In genomic region chr22:46596819-46597218, GRCh38 we compare ENCODE assay signal across 13 cellular contexts. TPM values are rescaled to one million over a fixed set of nuclear protein-coding genes. Genes with fewer than 3 reads are reported as not detected.
DNase-seq lines count a peak whose midpoint lies in the region; ATAC-seq and TF ChIP-seq lines count a peak whose summit lies in the region.
"Had no signal": no experiment of that assay in that cellular context is flagged by ENCODE, and none has a peak within 500 bp of the region (broad histone marks: within the 10 kb centered on the region; RNA-seq: fewer than 3 reads in every experiment).

No MANE protein-coding gene starts in this region.

- CTCF ChIA-PET in CD4-positive, alpha-beta memory T cell (lab: Charles Lee; ENCODE audit: partially characterized antibody): no interaction called here

- no peak overlapping the region for H3K4me3 ChIP-seq in stomach
- no peak overlapping the region for H3K4me3 ChIP-seq in CD4-positive, alpha-beta memory T cell (ENCODE audit: low read length in 2 of 2)
- H3K4me3 ChIP-seq: SJSA1, uterus had no signal

- no peak overlapping the region for H2AFZ ChIP-seq in H9 (ENCODE audit: low read length)

- no peaks in the 10 kb centered on the region for H3K36me3 ChIP-seq in stomach
- H3K36me3 ChIP-seq in CD4-positive, alpha-beta memory T cell (ENCODE audit: insufficient read depth, low read length): no peaks in the 10 kb centered on the region
- H3K36me3 ChIP-seq: SJSA1, uterus had no signal

- no peak for TF ChIP-seq POLR2A in stomach (IDR thresholded peaks at IDR 0.05)

- H3K4me1 Mint-ChIP-seq in H9: peaks cover 6 to 11% of the 10 kb centered on the region in 2 experiments
- H3K4me1 Mint-ChIP-seq in CD4-positive, alpha-beta memory T cell: peaks cover 6 to 16% (median 9%) of the 10 kb centered on the region in 4 donors

- no CpG with 5 or more reads among the region's 7 CpGs for WGBS in H9 (ENCODE audit: extremely low coverage, insufficient read length, low lambda C conversion rate)
- whole genome bisulfite sequencing in stomach, 5 donors: 29 to 58% (median 36%) methylated on average over 7 of the region's 7 CpGs

- intact Hi-C loops in stomach (cut with DNase I; ENCODE audit: low total_unique reads): no loop called here
- intact Hi-C loops in CD4-positive, alpha-beta memory T cell (cut with micrococcal nuclease): no loop called here

- H4K8ac ChIP-seq in H9 (replicated peaks; ENCODE audit: insufficient read length, low read depth, low read length): no peak overlapping the region

- TF ChIP-seq EP300 in stomach (IDR thresholded peaks at IDR 0.05): no peak

- peak; percentile 68 for DNase-seq in H9
- peak; percentile 82 for DNase-seq in NCI-H345 treated with DMSO at 0.1 percent for 48 hours (lab: John Stamatoyannopoulos, UW; ENCODE audit: unreplicated experiment)
- peak; percentile 16 to 50 for DNase-seq in foreskin keratinocyte
- peak; percentile 97 for DNase-seq in stomach
- no peak for DNase-seq in activated effector memory CD4-positive, alpha-beta T cell treated with Interleukin-2 at 50 U/mL for 16 hours
- DNase-seq in CD4-positive, alpha-beta memory T cell: no peak
- DNase-seq: activated CD4-positive, alpha-beta T cell treated with anti-CD3 and anti-CD28 coated beads, Interleukin-2, amount 50 U/mL, for 1 hour; effector CD8-positive, alpha-beta T cell; NCI-H1092; uterus had no signal

- TF ChIP-seq CTCF in H9 (conservative IDR thresholded peaks at IDR 0.05) (peak; percentile 43), foreskin keratinocyte (conservative IDR thresholded peaks at IDR 0.05) (peak; percentile 48), stomach (IDR thresholded peaks at IDR 0.05) (peak in 3 of 7 experiments; percentile 13 to 32 (median 20))

- H3K4ac ChIP-seq in H9 (ENCODE audit: low read depth, low read length): no peak overlapping the region

- H3K4me3 Mint-ChIP-seq in H9: no peak overlapping the region
- no peak overlapping the region for H3K4me3 Mint-ChIP-seq in CD4-positive, alpha-beta memory T cell
- H3K4me3 Mint-ChIP-seq: activated naive CD8-positive, alpha-beta T cell had no signal

- H3K18ac ChIP-seq in H9 (ENCODE audit: insufficient read length, low read depth, low read length): no peak overlapping the region

- no peak overlapping the region for H3K4me2 ChIP-seq in H9 (ENCODE audit: insufficient read depth, insufficient read length, low read length)

- no peaks in the 10 kb centered on the region for H3K23me2 ChIP-seq in H9 (ENCODE audit: insufficient read length, low read depth, low read length, poor library complexity, severe bottlenecking)

- H3K9me3 Mint-ChIP-seq in H9: no peaks in the 10 kb centered on the region
- no peaks in the 10 kb centered on the region for H3K9me3 Mint-ChIP-seq in CD4-positive, alpha-beta memory T cell

- no peak overlapping the region for H2BK12ac ChIP-seq in H9 (ENCODE audit: insufficient read length, low read depth, low read length)

- peak overlapping the region; percentile 66 to 76 (median 67); a peak in 4 of 7 replicates for H3K27ac Mint-ChIP-seq in H9
- H3K27ac Mint-ChIP-seq in CD4-positive, alpha-beta memory T cell: no peak overlapping the region
- H3K27ac Mint-ChIP-seq: activated naive CD8-positive, alpha-beta T cell had no signal

- no peak overlapping the region for H2BK20ac ChIP-seq in H9 (ENCODE audit: low read depth, low read length, poor library complexity, severe bottlenecking)

- no peak overlapping the region for H2BK15ac ChIP-seq in H9 (ENCODE audit: low read depth, low read length)

- peaks cover 2% of the 10 kb centered on the region; the same call in 1 of the 2 replicates for H3K4me1 ChIP-seq in H9 (ENCODE audit: insufficient read depth, low read length)
- H3K4me1 ChIP-seq in foreskin keratinocyte: no peaks in the 10 kb centered on the region
- H3K4me1 ChIP-seq in stomach: peaks cover 42 to 86% (median 64%) of the 10 kb centered on the region in 4 donors
- peaks cover 10% of the 10 kb centered on the region for H3K4me1 ChIP-seq in CD4-positive, alpha-beta memory T cell (ENCODE audit: insufficient read depth, low read length)
- H3K4me1 ChIP-seq: uterus had no signal

- H3K27me3 ChIP-seq in H9 (ENCODE audit: insufficient read depth, low read length): no peaks in the 10 kb centered on the region
- H3K27me3 ChIP-seq in foreskin keratinocyte: peaks cover 3% of the 10 kb centered on the region
- no peaks in the 10 kb centered on the region for H3K27me3 ChIP-seq in stomach
- H3K27me3 ChIP-seq in CD4-positive, alpha-beta memory T cell (ENCODE audit: insufficient read depth, low read length): no peaks in the 10 kb centered on the region
- H3K27me3 ChIP-seq: SJSA1, uterus had no signal

- no peaks in the 10 kb centered on the region for H3K27me3 Mint-ChIP-seq in H9 (ENCODE audit: low read depth)
- H3K27me3 Mint-ChIP-seq in CD4-positive, alpha-beta memory T cell: no peaks in the 10 kb centered on the region
- H3K27me3 Mint-ChIP-seq: activated naive CD8-positive, alpha-beta T cell had no signal

- H3K56ac ChIP-seq in H9 (ENCODE audit: insufficient read length, low read depth, low read length): no peak overlapping the region

- no peak overlapping the region for H2AK5ac ChIP-seq in H9 (ENCODE audit: insufficient read length, low read length)

- H3T11ph ChIP-seq in H9 (ENCODE audit: low read length): no peak overlapping the region

- H3K79me2 ChIP-seq in H9 (ENCODE audit: insufficient read depth, low read length): no peaks in the 10 kb centered on the region

- no peak overlapping the region for H3K27ac ChIP-seq in H9 (ENCODE audit: insufficient read length, low read depth, low read length)
- H3K27ac ChIP-seq in foreskin keratinocyte: no peak overlapping the region
- peak overlapping the region; percentile 17 to 69 (median 60) for H3K27ac ChIP-seq in stomach
- H3K27ac ChIP-seq in CD4-positive, alpha-beta memory T cell (ENCODE audit: low read depth, low read length): no peak overlapping the region
- H3K27ac ChIP-seq: SJSA1, uterus had no signal

- no peak overlapping the region for H4K91ac ChIP-seq in H9 (ENCODE audit: insufficient read length, low read depth, low read length)

- H3K14ac ChIP-seq in H9 (ENCODE audit: insufficient read depth, low read length): no peak overlapping the region; the same call in 1 of the 2 replicates

- no peak overlapping the region for H2BK5ac ChIP-seq in H9 (ENCODE audit: insufficient read length, low read length)

- ATAC-seq in foreskin keratinocyte: peak; percentile 62
- ATAC-seq in HG03196 (IDR thresholded peaks at IDR 0.05; ENCODE audit: unreplicated experiment): no peak

- H3K9ac ChIP-seq in H9 (ENCODE audit: extremely low read depth, insufficient read length, low read length): no peak overlapping the region

- H3K79me1 ChIP-seq in H9 (ENCODE audit: insufficient read depth, low read depth, low read length, poor library complexity, severe bottlenecking): no peaks in the 10 kb centered on the region

- H3K23ac ChIP-seq in H9 (ENCODE audit: insufficient read length, low read depth, low read length): no peak overlapping the region

- no peaks in the 10 kb centered on the region for H4K20me1 ChIP-seq in H9 (ENCODE audit: control insufficient read depth, insufficient read depth, insufficient read length)

- POLR2A ChIA-PET in CD4-positive, alpha-beta memory T cell (lab: Charles Lee; ENCODE audit: partially characterized antibody): no interaction called here

- no peak overlapping the region for H2BK120ac ChIP-seq in H9 (ENCODE audit: low read depth, low read length, poor library complexity, severe bottlenecking)

- no peaks in the 10 kb centered on the region for H3K36me3 Mint-ChIP-seq in H9 (ENCODE audit: insufficient read depth in 1 of 3, low read depth in 3 of 3)
- H3K36me3 Mint-ChIP-seq in CD4-positive, alpha-beta memory T cell: no peaks in the 10 kb centered on the region
- H3K36me3 Mint-ChIP-seq: activated naive CD8-positive, alpha-beta T cell had no signal

- no peaks in the 10 kb centered on the region for H3K9me3 ChIP-seq in H9 (ENCODE audit: control insufficient read depth, low read depth, low read length)
- H3K9me3 ChIP-seq in stomach: no peaks in the 10 kb centered on the region
- no peaks in the 10 kb centered on the region for H3K9me3 ChIP-seq in CD4-positive, alpha-beta memory T cell (ENCODE audit: control insufficient read depth in 1 of 2, low read length in 2 of 2)
- H3K9me3 ChIP-seq: SJSA1, uterus had no signal

- H4K5ac ChIP-seq in H9 (ENCODE audit: insufficient read length, low read depth, low read length): no peak overlapping the region

RNA-seq across cellular contexts. Expression of gene GRAMD4, which starts 23.4 kb away (rescaled TPM):
- total RNA-seq in H9 (2021) (19.8 and 20.4 TPM in 2 replicates), foreskin keratinocyte (10.5 and 15.1 TPM in 2 replicates), stomach (100 to 1,000 TPM in 1 of 5 donors, 10 to 100 TPM in 4; 20.5 to 452 (median 30.9) TPM)
- polyA plus RNA-seq in foreskin keratinocyte (5.5 and 5.9 TPM in 2 replicates), stomach (10 to 100 TPM in 2 of 3 donors, 1 to 10 TPM in 1; 7.4 to 14.3 (median 13.7) TPM)
- total RNA-seq in CD4-positive, alpha-beta memory T cell: 10 to 100 TPM; 16.1 to 19.6 TPM
- 1 to 10 TPM in 1 of 2 donors, under 1 TPM in 1; 0.73 to 7.2 TPM for polyA plus RNA-seq in CD4-positive, alpha-beta memory T cell

RNA-seq across cellular contexts. Expression of gene CELSR1, which starts 59.4 kb away (rescaled TPM):
- 21.2 and 22.6 TPM in 2 replicates for total RNA-seq in H9 (2021)
- 19.2 and 24.9 TPM in 2 replicates for total RNA-seq in foreskin keratinocyte
- polyA plus RNA-seq in foreskin keratinocyte: 9.8 and 13.1 TPM in 2 replicates
- 10 to 100 TPM in 4 of 5 donors, under 1 TPM in 1; 0.29 to 78.2 (median 29.8) TPM for total RNA-seq in stomach
- polyA plus RNA-seq in stomach: 10 to 100 TPM in 1 of 3 donors, 1 to 10 TPM in 2; 1.8 to 15.7 (median 4.6) TPM
- total RNA-seq in CD4-positive, alpha-beta memory T cell: 1 to 10 TPM in 1 of 2 experiments, under 1 TPM in 1; 0.94 to 1.1 TPM
- polyA plus RNA-seq in CD4-positive, alpha-beta memory T cell: under 1 TPM; 0.47 to 0.67 TPM

Comparison
In these comparisons a context has a peak if more than half of its experiments do, and no peak if none do; other contexts are left out.
1. DNase-seq: peak in H9 (single experiment), NCI-H345 treated with DMSO at 0.1 percent for 48 hours (single experiment), foreskin keratinocyte (2 of 2) and stomach (single experiment); none in activated effector memory CD4-positive, alpha-beta T cell treated with Interleukin-2 at 50 U/mL for 16 hours (single experiment) and CD4-positive, alpha-beta memory T cell (0 of 5).
2. H3K27ac ChIP-seq: peak in stomach (5 of 5); none in H9 (single experiment), foreskin keratinocyte (single experiment) and CD4-positive, alpha-beta memory T cell (single experiment).
3. H3K27ac Mint-ChIP-seq: peak in H9 (3 of 3); none in CD4-positive, alpha-beta memory T cell (0 of 7).